In genomic region chr11:86152006-86152862, GRCh38 we compare ENCODE assay signal across 8 cellular contexts.
DNase-seq lines count a peak whose midpoint lies in the region; ATAC-seq and TF ChIP-seq lines count a peak whose summit lies in the region.

No MANE protein-coding gene starts in this region.

- H3K9me3 ChIP-seq in stomach smooth muscle (ENCODE audit: control insufficient read depth in 2 of 2, low read length in 2 of 2): no peaks in the 10 kb centered on the region

- H3K27me3 ChIP-seq in stomach smooth muscle (ENCODE audit: control insufficient read depth in 1 of 2, insufficient read depth in 2 of 2, low read length in 2 of 2): no peaks in the 10 kb centered on the region

- TF ChIP-seq CTCF in RWPE1 (conservative IDR thresholded peaks at IDR 0.05; ENCODE audit: low read depth): no peak

- no peak for DNase-seq in RWPE1 (ENCODE audit: low spot score)
- peak; percentile 37 to 93 (median 73) for DNase-seq in head of caudate nucleus
- DNase-seq in effector CD8-positive, alpha-beta T cell (lab: John Stamatoyannopoulos, UW): no peak
- no peak for DNase-seq in NCI-H2196 treated with DMSO at 0.1 percent for 48 hours (lab: John Stamatoyannopoulos, UW; ENCODE audit: unreplicated experiment)
- DNase-seq in iPS-NIHi11 (ENCODE audit: low spot score): no peak

- intact Hi-C loops in head of caudate nucleus (cut with DNase I): loop anchor here (2.0 kb wide), 1 partner anchor 83 kb away; the partner anchor contains the start of gene PICALM

- ATAC-seq in GM21423 (IDR thresholded peaks at IDR 0.05; ENCODE audit: unreplicated experiment): peak; percentile 30
- no peak for ATAC-seq in HG02571 (IDR thresholded peaks at IDR 0.05; ENCODE audit: unreplicated experiment)

- POLR2A ChIA-PET in RWPE1 (lab: Yijun Ruan, JAX; ENCODE audit: low non-redundant PET): no interaction called here

- H3K27ac ChIP-seq in RWPE1 (peak overlapping the region; percentile 84), stomach smooth muscle (ENCODE audit: low read length) (peak overlapping the region; percentile 66)

- CTCF ChIA-PET in RWPE1 (lab: Yijun Ruan, JAX): interaction anchor here (0.6 to 0.8 kb wide), 2 partner anchors 67 to 111 kb away, joined by 3 read pairs; no protein-coding TSS in a partner anchor

- H3K4me3 ChIP-seq in stomach smooth muscle (ENCODE audit: low read length in 2 of 2): peak overlapping the region in 1 of 2 donors; percentile 44

- H3K9ac ChIP-seq in stomach smooth muscle (ENCODE audit: low read length in 2 of 2): no peak overlapping the region

- no peaks in the 10 kb centered on the region for H3K36me3 ChIP-seq in stomach smooth muscle (ENCODE audit: control insufficient read depth in 2 of 2, insufficient read depth in 2 of 2, low read length in 2 of 2)

- H3K4me1 ChIP-seq in stomach smooth muscle (ENCODE audit: control insufficient read depth, insufficient read depth, low read length): peaks cover 33% of the 10 kb centered on the region

Comparison
In these comparisons a context has a peak if more than half of its experiments do, and no peak if none do; other contexts are left out.
1. DNase-seq: peak in head of caudate nucleus (42 of 42); none in RWPE1 (single experiment), effector CD8-positive, alpha-beta T cell (single experiment), NCI-H2196 treated with DMSO at 0.1 percent for 48 hours (single experiment) and iPS-NIHi11 (single experiment).